ENCODE assay signal across 1 cellular context in the genomic region with DNA sequence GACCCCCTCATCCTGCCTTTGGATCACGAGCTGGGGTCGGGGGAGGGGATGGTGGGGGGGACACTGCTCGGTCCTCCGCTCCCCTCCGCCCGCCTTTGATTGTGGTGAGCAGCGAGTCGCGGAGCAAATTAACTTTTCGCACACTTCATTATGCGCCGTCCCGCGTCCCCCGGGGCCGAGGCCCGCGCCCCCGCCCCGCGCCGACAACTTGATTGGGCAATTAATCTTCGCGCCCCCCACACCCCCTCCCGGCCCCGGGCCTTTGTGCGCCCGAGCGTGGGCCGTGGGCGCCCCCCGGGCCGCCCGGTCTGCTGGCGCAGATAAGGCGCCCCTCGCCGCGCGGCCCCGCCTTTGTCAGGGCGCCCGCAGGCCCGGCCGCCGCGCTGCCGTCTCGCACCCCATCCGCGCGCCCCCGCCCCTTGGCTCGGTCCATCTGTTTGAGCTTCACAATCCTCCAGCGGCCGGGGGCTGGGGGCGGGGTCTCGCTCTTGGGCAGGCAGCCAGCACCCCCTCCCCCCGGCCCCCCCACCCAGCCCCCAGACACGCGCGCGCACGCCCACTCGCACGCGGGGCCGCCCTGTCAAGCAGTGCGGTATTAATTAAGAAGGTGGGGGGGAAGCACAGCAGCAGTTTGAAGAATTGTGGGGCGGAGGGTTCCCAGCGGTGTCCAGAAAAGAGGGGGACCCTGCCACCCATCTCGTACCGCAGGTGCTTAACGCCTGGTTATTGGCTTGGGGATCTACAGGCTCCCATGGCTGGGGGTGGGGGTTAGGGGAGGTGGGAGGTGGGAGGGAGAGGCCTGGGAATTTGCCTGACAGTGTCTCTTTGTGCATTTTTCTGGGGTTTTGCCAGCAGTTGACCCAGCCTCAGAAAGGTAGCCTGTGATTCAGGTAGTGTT.
TF ChIP-seq lines count a peak whose summit lies in the region.

No MANE protein-coding gene starts in this region.

TF ChIP-seq in A549, 52 proteins besides CTCF, POLR2A, EP300 and RAD21 (continued from another document):
- TF ChIP-seq, protein P1, sequence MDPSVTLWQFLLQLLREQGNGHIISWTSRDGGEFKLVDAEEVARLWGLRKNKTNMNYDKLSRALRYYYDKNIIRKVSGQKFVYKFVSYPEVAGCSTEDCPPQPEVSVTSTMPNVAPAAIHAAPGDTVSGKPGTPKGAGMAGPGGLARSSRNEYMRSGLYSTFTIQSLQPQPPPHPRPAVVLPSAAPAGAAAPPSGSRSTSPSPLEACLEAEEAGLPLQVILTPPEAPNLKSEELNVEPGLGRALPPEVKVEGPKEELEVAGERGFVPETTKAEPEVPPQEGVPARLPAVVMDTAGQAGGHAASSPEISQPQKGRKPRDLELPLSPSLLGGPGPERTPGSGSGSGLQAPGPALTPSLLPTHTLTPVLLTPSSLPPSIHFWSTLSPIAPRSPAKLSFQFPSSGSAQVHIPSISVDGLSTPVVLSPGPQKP (IDR thresholded peaks at IDR 0.05; ENCODE audit: low read depth, low read length) = no peak
- TF ChIP-seq RNF2 (IDR thresholded peaks at IDR 0.05; ENCODE audit: borderline replicate concordance, low read depth) (no peak), RARB (CRISPR knock-in tag; IDR thresholded peaks at IDR 0.05) (no peak), RFX5 (IDR thresholded peaks at IDR 0.05) (no peak), JUNB (IDR thresholded peaks at IDR 0.05) (no peak), KDM5A (IDR thresholded peaks at IDR 0.05) (no peak), MAFK (IDR thresholded peaks at IDR 0.05; ENCODE audit: partially characterized antibody) (no peak), CHD2 (IDR thresholded peaks at IDR 0.05; ENCODE audit: low read length, partially characterized antibody) (no peak), MYC (IDR thresholded peaks at IDR 0.05; ENCODE audit: borderline replicate concordance, low read length) (no peak)
- TF ChIP-seq, protein P2, sequence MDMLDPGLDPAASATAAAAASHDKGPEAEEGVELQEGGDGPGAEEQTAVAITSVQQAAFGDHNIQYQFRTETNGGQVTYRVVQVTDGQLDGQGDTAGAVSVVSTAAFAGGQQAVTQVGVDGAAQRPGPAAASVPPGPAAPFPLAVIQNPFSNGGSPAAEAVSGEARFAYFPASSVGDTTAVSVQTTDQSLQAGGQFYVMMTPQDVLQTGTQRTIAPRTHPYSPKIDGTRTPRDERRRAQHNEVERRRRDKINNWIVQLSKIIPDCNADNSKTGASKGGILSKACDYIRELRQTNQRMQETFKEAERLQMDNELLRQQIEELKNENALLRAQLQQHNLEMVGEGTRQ (IDR thresholded peaks at IDR 0.05) = no peak
- TF ChIP-seq, protein P3, sequence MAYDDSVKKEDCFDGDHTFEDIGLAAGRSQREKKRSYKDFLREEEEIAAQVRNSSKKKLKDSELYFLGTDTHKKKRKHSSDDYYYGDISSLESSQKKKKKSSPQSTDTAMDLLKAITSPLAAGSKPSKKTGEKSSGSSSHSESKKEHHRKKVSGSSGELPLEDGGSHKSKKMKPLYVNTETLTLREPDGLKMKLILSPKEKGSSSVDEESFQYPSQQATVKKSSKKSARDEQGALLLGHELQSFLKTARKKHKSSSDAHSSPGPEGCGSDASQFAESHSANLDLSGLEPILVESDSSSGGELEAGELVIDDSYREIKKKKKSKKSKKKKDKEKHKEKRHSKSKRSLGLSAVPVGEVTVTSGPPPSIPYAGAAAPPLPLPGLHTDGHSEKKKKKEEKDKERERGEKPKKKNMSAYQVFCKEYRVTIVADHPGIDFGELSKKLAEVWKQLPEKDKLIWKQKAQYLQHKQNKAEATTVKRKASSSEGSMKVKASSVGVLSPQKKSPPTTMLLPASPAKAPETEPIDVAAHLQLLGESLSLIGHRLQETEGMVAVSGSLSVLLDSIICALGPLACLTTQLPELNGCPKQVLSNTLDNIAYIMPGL (CRISPR knock-in tag; IDR thresholded peaks at IDR 0.05; ENCODE audit: borderline replicate concordance) = no peak
TF ChIP-seq in A549: peak in this region for 0.
